ENCODE assay signal across 16 cellular contexts in genomic region chr16:89536371-89536770, GRCh38. TPM values are rescaled to one million over a fixed set of nuclear protein-coding genes. Genes with fewer than 3 reads are reported as not detected.
DNase-seq lines count a peak whose midpoint lies in the region; ATAC-seq, FAIRE-seq and TF ChIP-seq lines count a peak whose summit lies in the region.
"Had no signal": no experiment of that assay in that cellular context is flagged by ENCODE, and none has a peak within 500 bp of the region (broad histone marks: within the 10 kb centered on the region; RNA-seq: fewer than 3 reads in every experiment).

No MANE protein-coding gene starts in this region.

- H3K4me3 Mint-ChIP-seq in WTC11: no peak overlapping the region
- H3K4me3 Mint-ChIP-seq: B cell had no signal

- H2AFZ ChIP-seq in K562 (ENCODE audit: low read depth, low read length): no peak overlapping the region

- no peak for ATAC-seq in K562
- peak; percentile 90 for ATAC-seq in mucosa of descending colon
- ATAC-seq in WTC11: no peak

- CTCF ChIA-PET in K562 (lab: Yijun Ruan, JAX; ENCODE audit: low intra/inter-chr PET ratio): no interaction called here
- CTCF ChIA-PET in WTC11 (lab: Charles Lee): interaction anchor here (0.7 kb wide), 1 partner anchor 66 kb away, joined by 3 read pairs; no protein-coding TSS in a partner anchor

- H3K9me3 Mint-ChIP-seq in WTC11: no peaks in the 10 kb centered on the region

- H3K27me3 ChIP-seq in K562 (ENCODE audit: control insufficient read depth in 2 of 2, insufficient read depth in 2 of 2, low read length in 2 of 2): no peaks in the 10 kb centered on the region
- H3K27me3 ChIP-seq: MG63 had no signal

- H3K9me3 ChIP-seq in K562 (replicated peaks; ENCODE audit: control insufficient read depth, insufficient read depth, low read depth, low read length) (no peaks in the 10 kb centered on the region), mucosa of descending colon (no peaks in the 10 kb centered on the region)
- H3K9me3 ChIP-seq: MG63 had no signal

- FAIRE-seq in GM12892 (lab: Jason Lieb, UNC): peak; percentile 5
- FAIRE-seq in K562 (lab: Jason Lieb, UNC): no peak

- H3K4me3 ChIP-seq in K562: no peak overlapping the region
- no peak overlapping the region for H3K4me3 ChIP-seq in mucosa of descending colon
- H3K4me3 ChIP-seq: MG63 had no signal

- no peak overlapping the region for H3K4me2 ChIP-seq in K562 (ENCODE audit: insufficient read depth, low read length)
- H3K4me2 ChIP-seq: KMS-11 had no signal

- peaks cover 76% of the 10 kb centered on the region; the same call in 2 of the 3 replicates for H3K36me3 ChIP-seq in K562 (ENCODE audit: control insufficient read depth, insufficient read depth, low read length)
- peaks cover 4% of the 10 kb centered on the region for H3K36me3 ChIP-seq in mucosa of descending colon (ENCODE audit: low read depth)

- H3K27ac ChIP-seq in K562 (ENCODE audit: extremely low read depth, low read depth, low read length) (no peak overlapping the region), temporal lobe (ENCODE audit: low read depth, low read length) (peak overlapping the region; percentile 74)
- H3K27ac ChIP-seq: KMS-11 had no signal

- H3K36me3 Mint-ChIP-seq in WTC11: peaks cover 49% of the 10 kb centered on the region

- H3K9me1 ChIP-seq in K562 (ENCODE audit: control insufficient read depth, insufficient read depth, low read length): no peaks in the 10 kb centered on the region

- in situ Hi-C loops in K562 (cut with MboI): no loop called here

- no TSS peak for BruUV-seq in K562 (replicated peaks; lab: Mats Ljungman, UMichigan)

- H3K4me1 ChIP-seq in K562 (replicated peaks in 1 of 2; ENCODE audit: control insufficient read depth in 2 of 2, insufficient read depth in 2 of 2, low read length in 2 of 2) (peaks cover 0 to 12% of the 10 kb centered on the region in 2 experiments; a peak in 3 of 5 replicates), mucosa of descending colon (ENCODE audit: low read depth) (peaks cover 7% of the 10 kb centered on the region)

- POLR2A ChIA-PET in K562 (lab: Yijun Ruan, JAX) (no interaction called here), WTC11 (lab: Charles Lee) (no interaction called here)

- H3K27me3 Mint-ChIP-seq in WTC11 (ENCODE audit: low read depth): no peaks in the 10 kb centered on the region
- H3K27me3 Mint-ChIP-seq: B cell had no signal

- TF ChIP-seq POLR2A in GM12892 (IDR thresholded peaks at IDR 0.05; ENCODE audit: low read depth, low read length) (no peak), K562 (conservative IDR thresholded peaks at IDR 0.05) (no peak), erythroblast (IDR thresholded peaks at IDR 0.05; ENCODE audit: low read length) (no peak)

- H4K20me1 ChIP-seq in K562 (replicated peaks; ENCODE audit: control insufficient read depth, insufficient read depth, low read length): 0 out of 2 replicates have a peak, but pooled peaks cover 6% of the 10 kb centered on the region

- no peaks in the 10 kb centered on the region for H3K4me1 Mint-ChIP-seq in WTC11

- TF ChIP-seq RAD21 in K562 (CRISPR knock-in tag; conservative IDR thresholded peaks at IDR 0.05 in 1 of 2, IDR thresholded peaks at IDR 0.05 in 1 of 2): no peak

- H3K79me2 ChIP-seq in K562 (ENCODE audit: control insufficient read depth, insufficient read depth, low read length): no peaks in the 10 kb centered on the region

- TF ChIP-seq EP300 in K562 (IDR thresholded peaks at IDR 0.05; ENCODE audit: low read length): no peak

- intact Hi-C loops in K562 (cut with micrococcal nuclease) (no loop called here), mucosa of descending colon (cut with DNase I, micrococcal nuclease) (no loop called here)

- DNase-seq in GM12892 (ENCODE audit: insufficient read length) (no peak), K562 (ENCODE audit: extremely low read depth in 1 of 4, low spot score in 3 of 4) (no peak), mucosa of descending colon (peak; percentile 70 to 87 (median 85)), NCI-H748 treated with DMSO at 0.1 percent for 48 hours (lab: John Stamatoyannopoulos, UW) (no peak), erythroblast (lab: John Stamatoyannopoulos, UW) (no peak), WTC11 (ENCODE audit: low spot score) (no peak)
- DNase-seq: DMS 273 treated with DMSO at 0.1 percent for 48 hours, MG63, NCI-H1105, NCI-H187, NCI-H446 treated with DMSO at 0.1 percent for 48 hours, NCI-H82, SHP77 treated with DMSO at 0.1 percent for 48 hours had no signal

- WGBS in K562 (ENCODE audit: insufficient coverage, low coverage, missing lambda C conversion rate): 92% methylated on average over 8 of the region's 24 CpGs

- TF ChIP-seq CTCF in K562 (IDR thresholded peaks at IDR 0.05 in 2 of 3, conservative IDR thresholded peaks at IDR 0.05 in 1 of 3; ENCODE audit: insufficient read depth in 2 of 3, low read depth in 1 of 3, low read length in 3 of 3) (no peak), mucosa of descending colon (IDR thresholded peaks at IDR 0.05) (no peak), WTC11 (IDR thresholded peaks at IDR 0.05) (no peak)

- H3K27ac Mint-ChIP-seq in WTC11: no peak overlapping the region
- H3K27ac Mint-ChIP-seq: B cell had no signal

- H3K9ac ChIP-seq in K562 (ENCODE audit: insufficient read depth in 1 of 2, low read depth in 2 of 2, low read length in 2 of 2): no peak overlapping the region; a peak in 1 of 4 replicates
- H3K9ac ChIP-seq: KMS-11 had no signal

RNA-seq across cellular contexts. Expression of gene RPL13, which starts 24.1 kb away (rescaled TPM):
- polyA plus RNA-seq in GM12892 (2012; ENCODE audit: missing spikeins): 4,006 TPM
- 190 and 375 TPM in 2 replicates for total RNA-seq in K562 (2011; cell fraction: chromatin; rRNA removed; ENCODE audit: low replicate concordance)
- total RNA-seq in K562 (2011; cell fraction: nucleolus; rRNA removed): 1,145 and 1,282 TPM in 2 replicates
- 741 and 1,472 TPM in 2 replicates for total RNA-seq in K562 (2011; cell fraction: nucleoplasm; rRNA removed)
- total RNA-seq in K562 (2014; rRNA removed) (6,042 and 8,261 TPM in 2 replicates), K562 (2014; rRNA removed; fragmentation: Illumina TruSeq; extraction: Trizol) (916 and 1,208 TPM in 2 replicates), K562 (2015; rRNA removed; fragmentation: Illumina TruSeq; extraction: Trizol) (2,074 and 2,169 TPM in 2 replicates), K562 (2021) (2,859 and 3,283 TPM in 2 replicates), mucosa of descending colon (1,000 to 10,000 TPM; 1,693 to 1,792 (median 1,717) TPM), temporal lobe (989 TPM), WTC11 (2021) (2,631 to 3,314 TPM (median 3,295 TPM) in 3 replicates)
- polyA plus RNA-seq in K562 (2011; rRNA removed) (1,633 and 2,887 TPM in 2 replicates), K562 (2014; fragmentation: Illumina TruSeq; extraction: Trizol) (1,258 and 1,518 TPM in 2 replicates), K562 (2014; fragmentation: Nextera tagmentation; extraction: Ambion mirVana) (100 to 1,000 TPM; 227 to 348 TPM), K562 (2014; rRNA removed) (4,293 and 4,381 TPM in 2 replicates)
- polyA plus RNA-seq in K562 (2011; cell fraction: cytosol; rRNA removed): 3,426 and 8,334 TPM in 2 replicates
- 2,104 and 2,686 TPM in 2 replicates for polyA plus RNA-seq in K562 (2011; cell fraction: nucleus; rRNA removed)
- 2,765 and 5,488 TPM in 2 replicates for polyA plus RNA-seq in K562 (2012)
- polyA minus RNA-seq in K562 (2011; rRNA and poly(A)+ RNA removed): 413 and 474 TPM in 2 replicates
- polyA minus RNA-seq in K562 (2011; cell fraction: cytosol; rRNA and poly(A)+ RNA removed): 1,370 and 2,343 TPM in 2 replicates
- 505 and 641 TPM in 2 replicates for polyA minus RNA-seq in K562 (2011; cell fraction: nucleus; rRNA and poly(A)+ RNA removed)

RNA-seq across cellular contexts. Expression of gene SPG7, which starts 28.2 kb away (rescaled TPM):
- polyA plus RNA-seq in GM12892 (2012; ENCODE audit: missing spikeins): 80.0 TPM
- total RNA-seq in K562 (2011; cell fraction: chromatin; rRNA removed; ENCODE audit: low replicate concordance): 538 and 821 TPM in 2 replicates
- total RNA-seq in K562 (2011; cell fraction: nucleolus; rRNA removed): 360 and 372 TPM in 2 replicates
- total RNA-seq in K562 (2011; cell fraction: nucleoplasm; rRNA removed): 370 and 431 TPM in 2 replicates
- 67.4 and 136 TPM in 2 replicates for total RNA-seq in K562 (2014; rRNA removed)
- total RNA-seq in K562 (2014; rRNA removed; fragmentation: Illumina TruSeq; extraction: Trizol): 37.3 and 41.2 TPM in 2 replicates
- total RNA-seq in K562 (2015; rRNA removed; fragmentation: Illumina TruSeq; extraction: Trizol): 51.9 and 55.5 TPM in 2 replicates
- total RNA-seq in K562 (2021): 74.8 and 75.4 TPM in 2 replicates
- 44.2 and 53.2 TPM in 2 replicates for polyA plus RNA-seq in K562 (2011; rRNA removed)
- 33.7 and 35.7 TPM in 2 replicates for polyA plus RNA-seq in K562 (2011; cell fraction: cytosol; rRNA removed)
- 243 and 279 TPM in 2 replicates for polyA plus RNA-seq in K562 (2011; cell fraction: nucleus; rRNA removed)
- polyA plus RNA-seq in K562 (2012): 41.5 and 49.6 TPM in 2 replicates
- 49.2 and 49.4 TPM in 2 replicates for polyA plus RNA-seq in K562 (2014; fragmentation: Illumina TruSeq; extraction: Trizol)
- polyA plus RNA-seq in K562 (2014; fragmentation: Nextera tagmentation; extraction: Ambion mirVana): 1 to 10 TPM; 5.8 to 7.0 TPM
- 62.6 and 89.1 TPM in 2 replicates for polyA plus RNA-seq in K562 (2014; rRNA removed)
- 44.3 and 53.3 TPM in 2 replicates for polyA minus RNA-seq in K562 (2011; rRNA and poly(A)+ RNA removed)
- 30.5 and 50.1 TPM in 2 replicates for polyA minus RNA-seq in K562 (2011; cell fraction: cytosol; rRNA and poly(A)+ RNA removed)
- 79.4 and 87.9 TPM in 2 replicates for polyA minus RNA-seq in K562 (2011; cell fraction: nucleus; rRNA and poly(A)+ RNA removed)
- total RNA-seq in mucosa of descending colon: 100 to 1,000 TPM; 112 to 137 (median 121) TPM
- 70.6 TPM for total RNA-seq in temporal lobe
- total RNA-seq in WTC11 (2021): 132 to 141 TPM (median 133 TPM) in 3 replicates

RNA-seq across cellular contexts. Expression of gene CPNE7, which starts 39.2 kb away (rescaled TPM):
- 51.5 TPM for polyA plus RNA-seq in GM12892 (2012; ENCODE audit: missing spikeins)
- 170 and 336 TPM in 2 replicates for total RNA-seq in K562 (2011; cell fraction: chromatin; rRNA removed; ENCODE audit: low replicate concordance)
- total RNA-seq in K562 (2011; cell fraction: nucleolus; rRNA removed): 170 and 181 TPM in 2 replicates
- total RNA-seq in K562 (2011; cell fraction: nucleoplasm; rRNA removed): 123 and 131 TPM in 2 replicates
- 46.8 and 63.6 TPM in 2 replicates for total RNA-seq in K562 (2014; rRNA removed)
- total RNA-seq in K562 (2014; rRNA removed; fragmentation: Illumina TruSeq; extraction: Trizol): 16.2 and 18.8 TPM in 2 replicates
- total RNA-seq in K562 (2015; rRNA removed; fragmentation: Illumina TruSeq; extraction: Trizol): 16.9 and 18.5 TPM in 2 replicates
- total RNA-seq in K562 (2021): 58.8 and 73.4 TPM in 2 replicates
- 32.7 and 33.6 TPM in 2 replicates for polyA plus RNA-seq in K562 (2011; rRNA removed)
- 19.6 and 36.0 TPM in 2 replicates for polyA plus RNA-seq in K562 (2011; cell fraction: cytosol; rRNA removed)
- 330 and 699 TPM in 2 replicates for polyA plus RNA-seq in K562 (2011; cell fraction: nucleus; rRNA removed)
- polyA plus RNA-seq in K562 (2012): 44.5 and 48.7 TPM in 2 replicates
- polyA plus RNA-seq in K562 (2014; fragmentation: Illumina TruSeq; extraction: Trizol): 31.5 and 39.1 TPM in 2 replicates
- 1 to 10 TPM in 1 of 2 experiments, under 1 TPM in 1; 0.30 to 1.9 TPM for polyA plus RNA-seq in K562 (2014; fragmentation: Nextera tagmentation; extraction: Ambion mirVana)
- 67.3 and 78.1 TPM in 2 replicates for polyA plus RNA-seq in K562 (2014; rRNA removed)
- polyA minus RNA-seq in K562 (2011; rRNA and poly(A)+ RNA removed): 9.2 TPM in 2 replicates
- polyA minus RNA-seq in K562 (2011; cell fraction: cytosol; rRNA and poly(A)+ RNA removed): 10.7 and 11.9 TPM in 2 replicates
- polyA minus RNA-seq in K562 (2011; cell fraction: nucleus; rRNA and poly(A)+ RNA removed): 34.3 and 47.3 TPM in 2 replicates
- 1 to 10 TPM in 1 of 3 donors, under 1 TPM in 2; 0.72 to 2.0 (median 0.79) TPM for total RNA-seq in mucosa of descending colon
- total RNA-seq in temporal lobe: 13.0 TPM
- total RNA-seq in WTC11 (2021): 42.6 to 62.4 TPM (median 55.6 TPM) in 3 replicates

RNA-seq across cellular contexts. Expression of gene ANKRD11, which starts 46.0 kb away (rescaled TPM):
- 48.7 TPM for polyA plus RNA-seq in GM12892 (2012; ENCODE audit: missing spikeins)
- 521 and 557 TPM in 2 replicates for total RNA-seq in K562 (2011; cell fraction: chromatin; rRNA removed; ENCODE audit: low replicate concordance)
- total RNA-seq in K562 (2011; cell fraction: nucleolus; rRNA removed): 219 and 271 TPM in 2 replicates
- total RNA-seq in K562 (2011; cell fraction: nucleoplasm; rRNA removed): 280 and 307 TPM in 2 replicates
- total RNA-seq in K562 (2014; rRNA removed) (49.2 and 58.7 TPM in 2 replicates), K562 (2014; rRNA removed; fragmentation: Illumina TruSeq; extraction: Trizol) (25.4 and 31.7 TPM in 2 replicates), K562 (2015; rRNA removed; fragmentation: Illumina TruSeq; extraction: Trizol) (26.9 and 27.6 TPM in 2 replicates), K562 (2021) (114 and 126 TPM in 2 replicates), mucosa of descending colon (100 to 1,000 TPM; 125 to 127 (median 127) TPM), temporal lobe (33.9 TPM), WTC11 (2021) (142 to 184 TPM (median 146 TPM) in 3 replicates)
- polyA plus RNA-seq in K562 (2011; rRNA removed) (24.1 and 24.5 TPM in 2 replicates), K562 (2014; fragmentation: Illumina TruSeq; extraction: Trizol) (41.9 and 66.8 TPM in 2 replicates), K562 (2014; fragmentation: Nextera tagmentation; extraction: Ambion mirVana) (1 to 10 TPM; 4.7 to 5.4 TPM), K562 (2014; rRNA removed) (75.6 and 83.7 TPM in 2 replicates)
- 24.1 and 43.3 TPM in 2 replicates for polyA plus RNA-seq in K562 (2011; cell fraction: cytosol; rRNA removed)
- 82.4 and 115 TPM in 2 replicates for polyA plus RNA-seq in K562 (2011; cell fraction: nucleus; rRNA removed)
- 58.0 and 101 TPM in 2 replicates for polyA plus RNA-seq in K562 (2012)
- 22.7 and 27.7 TPM in 2 replicates for polyA minus RNA-seq in K562 (2011; rRNA and poly(A)+ RNA removed)
- polyA minus RNA-seq in K562 (2011; cell fraction: cytosol; rRNA and poly(A)+ RNA removed): 41.4 and 57.3 TPM in 2 replicates
- polyA minus RNA-seq in K562 (2011; cell fraction: nucleus; rRNA and poly(A)+ RNA removed): 37.2 and 51.5 TPM in 2 replicates

Comparison
In these comparisons a context has a peak if more than half of its experiments do, and no peak if none do; other contexts are left out.
1. DNase-seq: peak in mucosa of descending colon (3 of 3); none in GM12892 (single experiment), K562 (0 of 4), NCI-H748 treated with DMSO at 0.1 percent for 48 hours (single experiment), erythroblast (0 of 2) and WTC11 (single experiment).